Comparison of ENCODE assay signal across 8 cellular contexts in the genomic region with DNA sequence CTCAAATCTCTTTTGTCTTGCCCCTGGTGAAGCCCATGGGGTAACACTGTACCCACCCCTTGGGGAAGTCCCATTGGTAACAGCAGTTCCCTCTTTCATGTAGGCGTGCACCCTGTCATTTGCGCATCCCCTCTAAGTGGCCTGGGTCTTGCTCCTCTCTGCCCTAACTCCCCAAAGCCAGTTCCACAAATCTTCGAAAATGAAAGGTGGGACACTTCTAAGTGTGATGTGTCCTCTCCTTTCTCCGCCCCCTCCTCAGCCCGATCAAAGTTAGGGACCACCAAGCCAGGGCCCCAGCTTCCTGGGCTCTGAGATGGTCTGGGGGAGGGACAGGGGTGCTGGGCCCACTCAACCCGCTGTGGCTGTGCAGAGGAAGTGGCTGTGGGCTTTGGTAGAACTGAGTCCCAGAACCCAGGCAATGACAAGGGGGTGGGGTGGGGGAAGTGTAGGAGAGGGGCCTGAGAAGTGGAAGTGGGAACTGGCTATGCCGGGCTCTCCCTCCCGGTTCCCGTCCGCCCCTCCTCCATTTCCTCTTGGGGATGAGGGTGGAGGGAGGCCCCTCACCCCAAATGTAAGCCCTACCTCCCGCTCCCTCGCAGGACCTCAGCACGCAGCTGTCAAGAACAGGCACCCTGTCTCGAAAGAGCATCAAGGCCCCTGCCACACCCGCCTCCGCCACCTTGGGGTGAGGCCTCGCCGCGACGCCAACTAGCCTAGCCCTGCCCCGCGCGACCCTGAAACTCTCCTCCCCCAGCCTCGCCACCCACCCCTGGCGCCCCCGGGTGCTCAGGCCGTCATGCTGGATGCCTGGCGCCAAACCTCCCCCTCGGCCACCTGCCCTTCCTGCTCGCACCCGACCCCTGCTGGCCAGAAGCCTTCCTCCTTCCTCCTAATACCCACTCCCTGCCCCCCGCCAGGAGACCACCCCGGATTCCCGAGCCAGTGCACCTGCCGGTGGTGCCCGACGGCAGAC. TPM values are rescaled to one million over a fixed set of nuclear protein-coding genes. Genes with fewer than 3 reads are reported as not detected.
DNase-seq lines count a peak whose midpoint lies in the region; ATAC-seq lines count a peak whose summit lies in the region.

No MANE protein-coding gene starts in this region.

- DNase-seq in NCI-H748 (lab: John Stamatoyannopoulos, UW; ENCODE audit: unreplicated experiment) (peak; percentile 17), NCI-H748 treated with DMSO at 0.1 percent for 48 hours (lab: John Stamatoyannopoulos, UW) (no peak), SKM-1 treated with dmso at 0.1 percent for 144 hours (lab: John Stamatoyannopoulos, UW; ENCODE audit: unreplicated experiment) (peak; percentile 78), DMS79 (lab: John Stamatoyannopoulos, UW) (no peak)
- peak; percentile 75 to 82 for DNase-seq in stimulated activated naive CD8-positive, alpha-beta T cell treated with anti-CD3 and anti-CD28 coated beads, Interleukin-15, amount 100 ng/mL, for 72 hours

- peaks cover under 1% of the 10 kb centered on the region for H3K27me3 Mint-ChIP-seq in stimulated activated naive CD8-positive, alpha-beta T cell treated with anti-CD3 and anti-CD28 coated beads, Interleukin-15, amount 100 ng/mL, for 72 hours

- ATAC-seq in esophagus mucosa (peak; percentile 49), GM19035 (IDR thresholded peaks at IDR 0.05; ENCODE audit: unreplicated experiment) (no peak)
- peak; percentile 86 for ATAC-seq in stimulated activated naive CD8-positive, alpha-beta T cell treated with anti-CD3 and anti-CD28 coated beads, Interleukin-15, amount 100 ng/mL, for 72 hours
- ATAC-seq in activated CD4-positive, CD25-positive, alpha-beta regulatory T cell treated with anti-CD3 and anti-CD28 coated beads, Interleukin-2, amount 50 U/mL, for 24 hours, result no peak

- peak overlapping the region; percentile 90 to 97 for H3K27ac Mint-ChIP-seq in stimulated activated naive CD8-positive, alpha-beta T cell treated with anti-CD3 and anti-CD28 coated beads, Interleukin-15, amount 100 ng/mL, for 72 hours

- H3K4me3 Mint-ChIP-seq in stimulated activated naive CD8-positive, alpha-beta T cell treated with anti-CD3 and anti-CD28 coated beads, Interleukin-15, amount 100 ng/mL, for 72 hours, result peak overlapping the region; percentile 73 to 86

- H3K4me1 Mint-ChIP-seq in stimulated activated naive CD8-positive, alpha-beta T cell treated with anti-CD3 and anti-CD28 coated beads, Interleukin-15, amount 100 ng/mL, for 72 hours, result peaks cover 84% of the 10 kb centered on the region

- no peaks in the 10 kb centered on the region for H3K9me3 Mint-ChIP-seq in stimulated activated naive CD8-positive, alpha-beta T cell treated with anti-CD3 and anti-CD28 coated beads, Interleukin-15, amount 100 ng/mL, for 72 hours

RNA-seq across cellular contexts. Expression of a gene that starts 8.7 kb away (rescaled TPM):
- total RNA-seq in esophagus mucosa, result 2.7 TPM

RNA-seq across cellular contexts. Expression of a gene that starts 8.9 kb away (rescaled TPM):
- 0.28 TPM for total RNA-seq in esophagus mucosa

RNA-seq across cellular contexts. Expression of a gene that starts 11.4 kb away (rescaled TPM):
- 0.20 TPM for total RNA-seq in esophagus mucosa

Comparison
In these comparisons a context has a peak if more than half of its experiments do, and no peak if none do; other contexts are left out.
1. DNase-seq: peak in NCI-H748 (single experiment), SKM-1 treated with dmso at 0.1 percent for 144 hours (single experiment) and stimulated activated naive CD8-positive, alpha-beta T cell treated with anti-CD3 and anti-CD28 coated beads, Interleukin-15, amount 100 ng/mL, for 72 hours (2 of 2); none in NCI-H748 treated with DMSO at 0.1 percent for 48 hours (single experiment) and DMS79 (single experiment).
2. ATAC-seq: peak in esophagus mucosa (single experiment) and stimulated activated naive CD8-positive, alpha-beta T cell treated with anti-CD3 and anti-CD28 coated beads, Interleukin-15, amount 100 ng/mL, for 72 hours (single experiment); none in activated CD4-positive, CD25-positive, alpha-beta regulatory T cell treated with anti-CD3 and anti-CD28 coated beads, Interleukin-2, amount 50 U/mL, for 24 hours (0 of 2) and GM19035 (single experiment).